9 cellular contexts compared by ENCODE assay signal in genomic region chr5:140239939-140240700, GRCh38.
DNase-seq lines count a peak whose midpoint lies in the region; ATAC-seq and TF ChIP-seq lines count a peak whose summit lies in the region.
"Had no signal": no experiment of that assay in that cellular context is flagged by ENCODE, and none has a peak within 500 bp of the region (broad histone marks: within the 10 kb centered on the region; RNA-seq: fewer than 3 reads in every experiment).

No MANE protein-coding gene starts in this region.

- no peaks in the 10 kb centered on the region for H3K27me3 ChIP-seq in ascending aorta
- H3K27me3 ChIP-seq in skeletal muscle tissue (ENCODE audit: control insufficient read depth in 3 of 3, insufficient read depth in 3 of 3, low read length in 3 of 3) = no peaks in the 10 kb centered on the region
- H3K27me3 ChIP-seq: BLaER1 treated with 17β-estradiol and CSF1 and Interleukin-3, amounts not matched to agents 10 nM and 100 nM had no signal

- no peak overlapping the region for H3K27ac ChIP-seq in ascending aorta
- peak overlapping the region; percentile 85 for H3K27ac ChIP-seq in skeletal muscle tissue (ENCODE audit: low read depth, low read length)

- DNase-seq in NCI-H1694 treated with DMSO at 0.1 percent for 48 hours (lab: John Stamatoyannopoulos, UW) (peak; percentile 6), NCI-H1694 (lab: John Stamatoyannopoulos, UW) (no peak), T-helper 1 cell (peak in 4 of 5 donors; percentile 34 to 68 (median 36)), ascending aorta (ENCODE audit: low spot score in 2 of 2) (no peak), hippocampal formation (lab: John Stamatoyannopoulos, UW) (peak; percentile 48 to 69)

- peak; percentile 61 to 69 (median 68) for TF ChIP-seq CTCF in ascending aorta (IDR thresholded peaks at IDR 0.05)

- H3K9me3 ChIP-seq in ascending aorta = no peaks in the 10 kb centered on the region
- no peaks in the 10 kb centered on the region for H3K9me3 ChIP-seq in skeletal muscle tissue (ENCODE audit: control insufficient read depth in 3 of 3, low read length in 3 of 3)
- H3K9me3 ChIP-seq: BLaER1 treated with 17β-estradiol and CSF1 and Interleukin-3, amounts not matched to agents 10 nM and 100 nM had no signal

- peak; percentile 53 for ATAC-seq in HG03442 (IDR thresholded peaks at IDR 0.05; ENCODE audit: unreplicated experiment)
- ATAC-seq in GM18858 (IDR thresholded peaks at IDR 0.05; ENCODE audit: unreplicated experiment) = no peak

- intact Hi-C loops in ascending aorta (cut with DNase I) = loop anchor here (2.0 to 10.0 kb wide), 4 partner anchors 57 to 405 kb away; partner anchors contain the start of genes CYSTM1, IK and NDUFA2

- H3K4me1 ChIP-seq in ascending aorta (peaks cover 10 to 21% of the 10 kb centered on the region in 2 donors), skeletal muscle tissue (ENCODE audit: control insufficient read depth in 3 of 3, insufficient read depth in 3 of 3, low read length in 3 of 3) (peaks cover 52 to 92% (median 92%) of the 10 kb centered on the region in 3 donors)

- peak overlapping the region in 2 of 3 donors; percentile 24 to 62 for H3K9ac ChIP-seq in skeletal muscle tissue (ENCODE audit: low read depth in 1 of 3, low read length in 3 of 3)

- H3K4me3 ChIP-seq in ascending aorta (no peak overlapping the region), skeletal muscle tissue (ENCODE audit: low read length in 3 of 3) (no peak overlapping the region)
- H3K4me3 ChIP-seq: BLaER1 treated with 17β-estradiol and CSF1 and Interleukin-3, amounts not matched to agents 10 nM and 100 nM had no signal

- H3K36me3 ChIP-seq in ascending aorta (peaks cover 0 to 8% of the 10 kb centered on the region in 2 donors), skeletal muscle tissue (ENCODE audit: control insufficient read depth in 3 of 3, insufficient read depth in 3 of 3, low read length in 3 of 3) (peaks cover 9 to 14% (median 11%) of the 10 kb centered on the region in 3 donors)

Comparison
In these comparisons a context has a peak if more than half of its experiments do, and no peak if none do; other contexts are left out.
1. DNase-seq: peak in NCI-H1694 treated with DMSO at 0.1 percent for 48 hours (single experiment), T-helper 1 cell (4 of 5) and hippocampal formation (2 of 2); none in NCI-H1694 (single experiment) and ascending aorta (0 of 2).